Comparison of ENCODE assay signal across 1 cellular context in genomic region chr11:67253872-67254624, GRCh38.
TF ChIP-seq lines count a peak whose summit lies in the region.

No MANE protein-coding gene starts in this region.

TF ChIP-seq in GM12878, 131 proteins besides CTCF, POLR2A, EP300 and RAD21:
- TF ChIP-seq, protein P1, sequence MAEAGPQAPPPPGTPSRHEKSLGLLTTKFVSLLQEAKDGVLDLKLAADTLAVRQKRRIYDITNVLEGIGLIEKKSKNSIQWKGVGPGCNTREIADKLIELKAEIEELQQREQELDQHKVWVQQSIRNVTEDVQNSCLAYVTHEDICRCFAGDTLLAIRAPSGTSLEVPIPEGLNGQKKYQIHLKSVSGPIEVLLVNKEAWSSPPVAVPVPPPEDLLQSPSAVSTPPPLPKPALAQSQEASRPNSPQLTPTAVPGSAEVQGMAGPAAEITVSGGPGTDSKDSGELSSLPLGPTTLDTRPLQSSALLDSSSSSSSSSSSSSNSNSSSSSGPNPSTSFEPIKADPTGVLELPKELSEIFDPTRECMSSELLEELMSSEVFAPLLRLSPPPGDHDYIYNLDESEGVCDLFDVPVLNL (IDR thresholded peaks at IDR 0.05; ENCODE audit: low read depth, low read length), result no peak
- TF ChIP-seq SREBF2 (IDR thresholded peaks at IDR 0.05; ENCODE audit: low read length), result no peak
- TF ChIP-seq, protein P2, sequence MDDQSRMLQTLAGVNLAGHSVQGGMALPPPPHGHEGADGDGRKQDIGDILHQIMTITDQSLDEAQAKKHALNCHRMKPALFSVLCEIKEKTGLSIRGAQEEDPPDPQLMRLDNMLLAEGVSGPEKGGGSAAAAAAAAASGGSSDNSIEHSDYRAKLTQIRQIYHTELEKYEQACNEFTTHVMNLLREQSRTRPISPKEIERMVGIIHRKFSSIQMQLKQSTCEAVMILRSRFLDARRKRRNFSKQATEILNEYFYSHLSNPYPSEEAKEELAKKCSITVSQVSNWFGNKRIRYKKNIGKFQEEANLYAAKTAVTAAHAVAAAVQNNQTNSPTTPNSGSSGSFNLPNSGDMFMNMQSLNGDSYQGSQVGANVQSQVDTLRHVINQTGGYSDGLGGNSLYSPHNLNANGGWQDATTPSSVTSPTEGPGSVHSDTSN (IDR thresholded peaks at IDR 0.05; ENCODE audit: insufficient replicate concordance, low read depth, low read length), result no peak
- no peak for TF ChIP-seq BRCA1 (IDR thresholded peaks at IDR 0.05; ENCODE audit: low read depth, low read length)
- TF ChIP-seq TCF7 (IDR thresholded peaks at IDR 0.05; ENCODE audit: borderline replicate concordance), result no peak
- no peak for TF ChIP-seq WRNIP1 (IDR thresholded peaks at IDR 0.05; ENCODE audit: borderline replicate concordance, low read depth, low read length)
TF ChIP-seq in GM12878: peak in this region for 0.
